Comparison of ENCODE assay signal across 19 cellular contexts in genomic region chr5:127019928-127020327, GRCh38. TPM values are rescaled to one million over a fixed set of nuclear protein-coding genes. Genes with fewer than 3 reads are reported as not detected.
DNase-seq lines count a peak whose midpoint lies in the region; ATAC-seq and TF ChIP-seq lines count a peak whose summit lies in the region.
"Had no signal": no experiment of that assay in that cellular context is flagged by ENCODE, and none has a peak within 500 bp of the region (broad histone marks: within the 10 kb centered on the region; RNA-seq: fewer than 3 reads in every experiment).

No MANE protein-coding gene starts in this region.

- H3K9me3 ChIP-seq in mammary epithelial cell (replicated peaks; ENCODE audit: insufficient read depth, low read length), result no peaks in the 10 kb centered on the region
- H3K9me3 ChIP-seq: uterus had no signal

- TF ChIP-seq CTCF in mammary epithelial cell (conservative IDR thresholded peaks at IDR 0.05 in 1 of 2, IDR thresholded peaks at IDR 0.05 in 1 of 2; ENCODE audit: extremely low read depth in 1 of 2, insufficient read depth in 1 of 2, low read depth in 1 of 2, low read length in 2 of 2) (no peak), MCF 10A (IDR thresholded peaks at IDR 0.05; ENCODE audit: unreplicated experiment) (no peak)

- H2AFZ ChIP-seq in mammary epithelial cell (ENCODE audit: low read depth, low read length), result no peak overlapping the region

- ATAC-seq in HG02759 (IDR thresholded peaks at IDR 0.05; ENCODE audit: unreplicated experiment) (peak; percentile 69), T-cell (replicated peaks in 1 of 4) (no peak), GM19455 (IDR thresholded peaks at IDR 0.05; ENCODE audit: unreplicated experiment) (no peak)
- ATAC-seq: left ventricle myocardium superior had no signal

- H3K27me3 Mint-ChIP-seq in MCF 10A (ENCODE audit: insufficient read depth, unreplicated experiment) (no peaks in the 10 kb centered on the region), T-cell (no peaks in the 10 kb centered on the region)

- no peak overlapping the region for H3K9ac ChIP-seq in mammary epithelial cell (ENCODE audit: insufficient read depth, low read length)
- H3K9ac ChIP-seq: KMS-11 had no signal

- POLR2A ChIA-PET in MCF 10A (lab: Yijun Ruan, JAX) (interaction anchor here (0.6 to 0.7 kb wide), 2 partner anchors 8 to 132 kb away, joined by 3 read pairs; no protein-coding TSS in a partner anchor), T-cell (lab: Charles Lee) (interaction anchor here in 1 of 2 donors (0.7 kb wide), 1 partner anchor 297 kb away, joined by 3 read pairs; no protein-coding TSS in a partner anchor)

- CTCF ChIA-PET in mammary epithelial cell (lab: Charles Lee; ENCODE audit: low non-redundant PET), result no interaction called here
- CTCF ChIA-PET in MCF 10A (lab: Yijun Ruan, JAX), result interaction anchor here (1.0 kb wide), 1 partner anchor 236 kb away, joined by 3 read pairs; no protein-coding TSS in a partner anchor
- CTCF ChIA-PET in T-cell (lab: Charles Lee), result no interaction called here

- peak; percentile 47 for DNase-seq in mammary epithelial cell
- DNase-seq in MCF 10A (ENCODE audit: unreplicated experiment), result no peak
- DNase-seq in NCI-H524 treated with DMSO at 0.1 percent for 48 hours (lab: John Stamatoyannopoulos, UW), result peak; percentile 96
- no peak for DNase-seq in T-cell
- DNase-seq in NCI-H446 (lab: John Stamatoyannopoulos, UW), result no peak
- no peak for DNase-seq in activated CD8-positive, alpha-beta memory T cell treated with anti-CD3 and anti-CD28 coated beads, Interleukin-2, amount 50 U/mL, for 48 hours
- DNase-seq: ACHN, left ventricle myocardium superior, NCI-H1417, occipital lobe, retina, spleen, uterus had no signal

- H3K4me2 ChIP-seq in mammary epithelial cell (ENCODE audit: insufficient read depth, low read depth, low read length), result no peak overlapping the region
- H3K4me2 ChIP-seq: KMS-11 had no signal

- H3K36me3 ChIP-seq in mammary epithelial cell (ENCODE audit: insufficient read depth, low read length), result no peaks in the 10 kb centered on the region
- H3K36me3 ChIP-seq: spleen, uterus had no signal

- H3K27ac ChIP-seq in mammary epithelial cell (ENCODE audit: insufficient read depth, low read depth, low read length), result no peak overlapping the region
- H3K27ac ChIP-seq: KMS-11, SK-N-MC, spleen, uterus had no signal

- BruUV-seq in mammary epithelial cell (replicated peaks; lab: Mats Ljungman, UMichigan) (no TSS peak), MCF 10A (replicated peaks; lab: Mats Ljungman, UMichigan) (no TSS peak)

- no peaks in the 10 kb centered on the region for H3K4me1 ChIP-seq in mammary epithelial cell (ENCODE audit: insufficient read depth, low read length)
- H3K4me1 ChIP-seq: uterus had no signal

- dilution Hi-C loops in mammary epithelial cell (cut with HindIII; ENCODE audit: low sequenced_read_pairs), result no loop called here

- H3K27ac Mint-ChIP-seq in MCF 10A (ENCODE audit: low read depth, unreplicated experiment) (no peak overlapping the region), T-cell (no peak overlapping the region)
- H3K27ac Mint-ChIP-seq: activated T-helper 2 cell treated with anti-CD3 and anti-CD28 coated beads, Interferon-gamma antibody, Interleukin-2, Interleukin-4, amounts not matched to agents 10 μg/mL and 5 μg/mL and 100 μg/mL, durations not matched to agents 14 hours and 24 hours and 36 hours; T-helper 2 cell treated with Interferon-gamma antibody and Interleukin-4, amounts not matched to agents 5 μg/mL and 100 μg/mL, for 36 hours had no signal

- no peak overlapping the region for H3K4me3 Mint-ChIP-seq in MCF 10A (ENCODE audit: unreplicated experiment)
- H3K4me3 Mint-ChIP-seq in T-cell, result no peak overlapping the region
- H3K4me3 Mint-ChIP-seq: T-helper 2 cell treated with Interferon-gamma antibody and Interleukin-4, amounts not matched to agents 5 μg/mL and 100 μg/mL, for 36 hours had no signal

- 17% methylated on average over 1 of the region's 1 CpG for WGBS in mammary epithelial cell (ENCODE audit: low coverage, missing lambda C conversion rate)

- H3K27me3 ChIP-seq in mammary epithelial cell (ENCODE audit: insufficient read depth, low read length), result no peaks in the 10 kb centered on the region
- H3K27me3 ChIP-seq: spleen, uterus had no signal

- H3K9me3 Mint-ChIP-seq in MCF 10A (ENCODE audit: unreplicated experiment), result no peaks in the 10 kb centered on the region
- H3K9me3 Mint-ChIP-seq in T-cell, result no peaks in the 10 kb centered on the region
- H3K9me3 Mint-ChIP-seq: activated T-helper 2 cell treated with anti-CD3 and anti-CD28 coated beads, Interferon-gamma antibody, Interleukin-2, Interleukin-4, amounts not matched to agents 10 μg/mL and 5 μg/mL and 100 μg/mL, durations not matched to agents 14 hours and 24 hours and 36 hours; T-helper 2 cell treated with Interferon-gamma antibody and Interleukin-4, amounts not matched to agents 5 μg/mL and 100 μg/mL, for 36 hours had no signal

- no peaks in the 10 kb centered on the region for H4K20me1 ChIP-seq in mammary epithelial cell (ENCODE audit: insufficient read depth, low read length)

- intact Hi-C loops in mammary epithelial cell (cut with micrococcal nuclease) (no loop called here), MCF 10A (cut with micrococcal nuclease) (no loop called here)

- H3K4me1 Mint-ChIP-seq in MCF 10A (ENCODE audit: insufficient read depth, unreplicated experiment), result no peaks in the 10 kb centered on the region
- peaks cover 6 to 23% (median 7%) of the 10 kb centered on the region in 3 donors for H3K4me1 Mint-ChIP-seq in T-cell

- in situ Hi-C loops in mammary epithelial cell (cut with MboI; ENCODE audit: low sequenced_read_pairs in 2 of 2), result no loop called here

- no peaks in the 10 kb centered on the region for H3K79me2 ChIP-seq in mammary epithelial cell (ENCODE audit: insufficient read depth, low read length)

- no peaks in the 10 kb centered on the region for H3K36me3 Mint-ChIP-seq in MCF 10A (ENCODE audit: insufficient read depth, unreplicated experiment)
- peaks cover 2% of the 10 kb centered on the region for H3K36me3 Mint-ChIP-seq in T-cell

- no peak overlapping the region for H3K4me3 ChIP-seq in mammary epithelial cell (replicated peaks in 1 of 3; ENCODE audit: insufficient read depth in 1 of 3, low read depth in 2 of 3, low read length in 3 of 3)
- H3K4me3 ChIP-seq: SK-N-MC, spleen, uterus had no signal

RNA-seq across cellular contexts. Expression of gene MARCHF3, which starts 10.4 kb away (rescaled TPM):
- total RNA-seq in mammary epithelial cell (1 to 10 TPM; 4.0 to 5.0 TPM), MCF 10A (2022) (5.4 and 6.9 TPM in 2 replicates), T-cell (1 to 10 TPM; 5.6 to 9.9 (median 7.6) TPM)
- polyA plus RNA-seq in mammary epithelial cell, result 6.2 TPM
- 5.7 TPM for polyA minus RNA-seq in mammary epithelial cell

RNA-seq across cellular contexts. Expression of gene C5orf63, which starts 53.4 kb away (rescaled TPM):
- total RNA-seq in mammary epithelial cell (1 to 10 TPM; 4.0 to 9.4 TPM), MCF 10A (2022) (10.8 and 11.1 TPM in 2 replicates), T-cell (10 to 100 TPM in 4 of 5 donors, 1 to 10 TPM in 1; 7.4 to 13.5 (median 11.5) TPM)
- 4.4 TPM for polyA plus RNA-seq in mammary epithelial cell
- 18.9 TPM for polyA minus RNA-seq in mammary epithelial cell

Comparison
In these comparisons a context has a peak if more than half of its experiments do, and no peak if none do; other contexts are left out.
1. DNase-seq: peak in mammary epithelial cell (single experiment) and NCI-H524 treated with DMSO at 0.1 percent for 48 hours (single experiment); none in MCF 10A (single experiment), T-cell (0 of 34), NCI-H446 (0 of 2) and activated CD8-positive, alpha-beta memory T cell treated with anti-CD3 and anti-CD28 coated beads, Interleukin-2, amount 50 U/mL, for 48 hours (single experiment).